Comparison of ENCODE assay signal across 2 cellular contexts in the genomic region with DNA sequence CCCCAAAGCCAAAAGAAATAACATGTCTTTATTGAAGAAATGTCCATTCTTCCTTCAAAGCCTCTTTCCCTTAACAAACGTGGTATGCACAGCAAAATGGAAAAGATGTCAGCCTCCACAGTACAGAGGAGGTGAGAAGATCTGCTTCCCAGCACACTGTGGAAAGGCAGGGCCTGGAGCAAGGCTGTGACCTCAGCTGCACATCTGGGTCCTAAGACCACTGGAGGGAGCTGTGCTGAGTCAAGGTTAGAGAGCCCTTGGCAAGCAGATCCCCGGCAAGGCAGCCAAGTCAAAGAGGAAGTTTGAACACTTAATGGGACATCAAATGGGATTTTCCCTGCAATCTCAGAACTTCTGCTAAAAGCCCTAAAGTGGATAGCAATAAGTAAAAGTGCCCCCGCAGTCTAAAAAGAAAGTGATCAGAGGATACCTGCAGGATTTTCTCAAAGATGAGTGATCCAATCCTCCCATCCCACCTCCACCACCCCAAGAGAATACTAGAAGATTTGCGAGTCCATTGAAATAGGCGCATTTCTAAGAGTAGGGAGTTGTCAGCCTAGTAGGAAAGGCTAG.
TF ChIP-seq lines count a peak whose summit lies in the region.

No MANE protein-coding gene starts in this region.

TF ChIP-seq in A549, 52 proteins besides CTCF, POLR2A, EP300 and RAD21 (continued from another document):
- TF ChIP-seq HOXB13 (CRISPR knock-in tag; IDR thresholded peaks at IDR 0.05; ENCODE audit: low read depth) (no peak), SMC3 (IDR thresholded peaks at IDR 0.05) (peak; percentile 48)
- TF ChIP-seq, protein P1, sequence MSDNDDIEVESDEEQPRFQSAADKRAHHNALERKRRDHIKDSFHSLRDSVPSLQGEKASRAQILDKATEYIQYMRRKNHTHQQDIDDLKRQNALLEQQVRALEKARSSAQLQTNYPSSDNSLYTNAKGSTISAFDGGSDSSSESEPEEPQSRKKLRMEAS (IDR thresholded peaks at IDR 0.05) = peak; percentile 48; the same call in 1 of the 2 replicates
TF ChIP-seq in A549: peak in this region for 2.

TF ChIP-seq in endothelial cell of umbilical vein, 7 proteins besides CTCF, POLR2A, EP300 and RAD21 (continued from another document):
- TF ChIP-seq MYC (IDR thresholded peaks at IDR 0.05; ENCODE audit: low read depth, low read length) = no peak
- no peak for TF ChIP-seq GATA2 (IDR thresholded peaks at IDR 0.05; ENCODE audit: insufficient read depth, insufficient read length, low read depth, low read length)
- TF ChIP-seq JUN (IDR thresholded peaks at IDR 0.05; ENCODE audit: borderline replicate concordance, insufficient read depth, insufficient read length, low read depth) = no peak
- TF ChIP-seq FOS (IDR thresholded peaks at IDR 0.05; ENCODE audit: borderline replicate concordance, insufficient read depth, low read length) = no peak
- TF ChIP-seq, protein P1 (IDR thresholded peaks at IDR 0.05; ENCODE audit: insufficient read depth, insufficient read length) = no peak
- no peak for TF ChIP-seq POLR2AphosphoS5 (IDR thresholded peaks at IDR 0.05; ENCODE audit: insufficient read depth, low read depth, low read length)
